ENCODE assay signal across 7 cellular contexts in genomic region chrX:48937065-48937907, GRCh38. TPM values are rescaled to one million over a fixed set of nuclear protein-coding genes. Genes with fewer than 3 reads are reported as not detected.
DNase-seq lines count a peak whose midpoint lies in the region; ATAC-seq, FAIRE-seq and TF ChIP-seq lines count a peak whose summit lies in the region.

No MANE protein-coding gene starts in this region.

- ATAC-seq in HG03280 (IDR thresholded peaks at IDR 0.05; ENCODE audit: unreplicated experiment): peak; percentile 60
- ATAC-seq in K562: peak; percentile 82
- peak; percentile 61 to 63 for ATAC-seq in naive B cell (ENCODE audit: low read depth in 2 of 2)

- intact Hi-C loops in K562 (cut with micrococcal nuclease) (loop anchor here (1.0 kb wide), 2 partner anchors 18 to 106 kb away; partner anchors contain the start of genes PIM2 and TFE3), transverse colon (cut with DNase I; ENCODE audit: low total_unique reads) (no loop called here)

- TF ChIP-seq EP300 in K562 (IDR thresholded peaks at IDR 0.05; ENCODE audit: low read length) (peak; percentile 80), transverse colon (IDR thresholded peaks at IDR 0.05; ENCODE audit: low read depth) (no peak)

- CTCF ChIA-PET in K562 (lab: Yijun Ruan, JAX; ENCODE audit: low intra/inter-chr PET ratio): interaction anchor here (1.6 kb wide), 1 partner anchor 21 kb away, joined by 4 read pairs; no protein-coding TSS in a partner anchor

- in situ Hi-C loops in K562 (cut with MboI): no loop called here
- in situ Hi-C loops in transverse colon (cut with MboI; ENCODE audit: low pct_ligation_motif_present in 1 of 4, low pct_unique_long_range_greater_than_20kb in 1 of 4, low sequenced_read_pairs in 3 of 4): no loop called here

- TF ChIP-seq POLR2A in K562 (conservative IDR thresholded peaks at IDR 0.05) (no peak), transverse colon (IDR thresholded peaks at IDR 0.05) (no peak)

- H3K9ac ChIP-seq in K562 (ENCODE audit: insufficient read depth in 1 of 2, low read depth in 2 of 2, low read length in 2 of 2): peak overlapping the region; percentile 70 to 79; a peak in 3 of 4 replicates

- H3K36me3 ChIP-seq in K562 (ENCODE audit: control insufficient read depth, insufficient read depth, low read length) (peaks cover 68% of the 10 kb centered on the region), transverse colon (no peaks in the 10 kb centered on the region)

- FAIRE-seq in K562 (lab: Jason Lieb, UNC): peak; percentile 78

- H3K9me3 Mint-ChIP-seq in naive B cell: peaks cover 0 to 3% (median 0%) of the 10 kb centered on the region in 7 donors

- no peaks in the 10 kb centered on the region for H3K27me3 Mint-ChIP-seq in naive B cell

- peak; percentile 55 to 74 (median 63) for TF ChIP-seq CTCF in K562 (IDR thresholded peaks at IDR 0.05 in 2 of 3, conservative IDR thresholded peaks at IDR 0.05 in 1 of 3; ENCODE audit: insufficient read depth in 2 of 3, low read depth in 1 of 3, low read length in 3 of 3)
- TF ChIP-seq CTCF in transverse colon (IDR thresholded peaks at IDR 0.05): no peak

- H3K4me3 ChIP-seq in K562 (no peak overlapping the region; the same call in 1 of the 2 replicates), transverse colon (no peak overlapping the region)

- H3K27me3 ChIP-seq in K562 (ENCODE audit: control insufficient read depth in 2 of 2, insufficient read depth in 2 of 2, low read length in 2 of 2): no peaks in the 10 kb centered on the region
- no peaks in the 10 kb centered on the region for H3K27me3 ChIP-seq in transverse colon

- no TSS peak for BruUV-seq in K562 (replicated peaks; lab: Mats Ljungman, UMichigan)

- H3K9me1 ChIP-seq in K562 (ENCODE audit: control insufficient read depth, insufficient read depth, low read length): no peaks in the 10 kb centered on the region

- POLR2A ChIA-PET in K562 (lab: Yijun Ruan, JAX): interaction anchor here (0.7 to 1.1 kb wide), 5 partner anchors 9 to 209 kb away, joined by 3 to 4 read pairs (median 3); no protein-coding TSS in a partner anchor

- H3K27ac Mint-ChIP-seq in naive B cell: peak overlapping the region; percentile 97 to 100 (median 100)

- peaks cover 78 to 95% (median 78%) of the 10 kb centered on the region in 3 donors for H3K4me1 Mint-ChIP-seq in naive B cell

- peak overlapping the region; percentile 70 for H3K4me2 ChIP-seq in K562 (ENCODE audit: insufficient read depth, low read length)

- peak overlapping the region; percentile 80 to 96 (median 84) for H3K4me3 Mint-ChIP-seq in naive B cell

- H3K4me1 ChIP-seq in K562 (replicated peaks in 1 of 2; ENCODE audit: control insufficient read depth in 2 of 2, insufficient read depth in 2 of 2, low read length in 2 of 2) (peaks cover 51 to 61% of the 10 kb centered on the region in 2 experiments), transverse colon (peaks cover 0 to 26% (median 1%) of the 10 kb centered on the region in 4 donors)

- no peak overlapping the region for H2AFZ ChIP-seq in K562 (ENCODE audit: low read depth, low read length)

- WGBS in K562 (ENCODE audit: insufficient coverage, low coverage, missing lambda C conversion rate): 1% methylated on average over 8 of the region's 9 CpGs
- 35% methylated on average over 9 of the region's 9 CpGs; no CpG with 5 or more reads in 1 of the 2 donors for WGBS in transverse colon (ENCODE audit: low coverage in 1 of 2), 2 donors

- DNase-seq in GM19240 (ENCODE audit: insufficient read length, low spot score) (peak; percentile 45), UCSD-AML1 (lab: John Stamatoyannopoulos, UW; ENCODE audit: unreplicated experiment) (peak; percentile 91), K562 (ENCODE audit: extremely low read depth in 1 of 4, low spot score in 3 of 4) (peak; percentile 62 to 93 (median 72)), naive B cell (peak; percentile 91), transverse colon (peak; percentile 84), NCI-H1694 treated with DMSO at 0.1 percent for 48 hours (lab: John Stamatoyannopoulos, UW) (no peak)

- H4K20me1 ChIP-seq in K562 (replicated peaks; ENCODE audit: control insufficient read depth, insufficient read depth, low read length): no peaks in the 10 kb centered on the region

- H3K79me2 ChIP-seq in K562 (ENCODE audit: control insufficient read depth, insufficient read depth, low read length): peaks cover 74% of the 10 kb centered on the region

- H3K27ac ChIP-seq in K562 (ENCODE audit: extremely low read depth, low read depth, low read length) (peak overlapping the region; percentile 91), transverse colon (peak overlapping the region; percentile 58 to 72 (median 60))

- TF ChIP-seq RAD21 in K562 (CRISPR knock-in tag; conservative IDR thresholded peaks at IDR 0.05 in 1 of 2, IDR thresholded peaks at IDR 0.05 in 1 of 2): peak; percentile 21 to 56; a peak in 3 of 4 replicates

- peaks cover 6 to 14% of the 10 kb centered on the region in 2 donors for H3K36me3 Mint-ChIP-seq in naive B cell

- no peaks in the 10 kb centered on the region for H3K9me3 ChIP-seq in K562 (replicated peaks; ENCODE audit: control insufficient read depth, insufficient read depth, low read depth, low read length)
- H3K9me3 ChIP-seq in transverse colon: no peaks in the 10 kb centered on the region

RNA-seq across cellular contexts. Expression of gene PIM2, which starts 18.5 kb away (rescaled TPM):
- 237 and 416 TPM in 2 replicates for total RNA-seq in K562 (2011; cell fraction: chromatin; rRNA removed; ENCODE audit: low replicate concordance)
- 275 and 304 TPM in 2 replicates for total RNA-seq in K562 (2011; cell fraction: nucleolus; rRNA removed)
- 289 and 300 TPM in 2 replicates for total RNA-seq in K562 (2011; cell fraction: nucleoplasm; rRNA removed)
- total RNA-seq in K562 (2014; rRNA removed) (110 and 140 TPM in 2 replicates), K562 (2014; rRNA removed; fragmentation: Illumina TruSeq; extraction: Trizol) (101 and 103 TPM in 2 replicates), K562 (2015; rRNA removed; fragmentation: Illumina TruSeq; extraction: Trizol) (104 and 108 TPM in 2 replicates), K562 (2021) (138 and 147 TPM in 2 replicates), transverse colon (10 to 100 TPM in 3 of 4 donors, not detected in 1; 11.2 to 50.7 (median 20.6) TPM)
- polyA plus RNA-seq in K562 (2011; rRNA removed) (161 and 197 TPM in 2 replicates), K562 (2014; fragmentation: Illumina TruSeq; extraction: Trizol) (187 and 191 TPM in 2 replicates), K562 (2014; fragmentation: Nextera tagmentation; extraction: Ambion mirVana) (10 to 100 TPM; 67.6 to 91.4 TPM), K562 (2014; rRNA removed) (101 and 102 TPM in 2 replicates), naive B cell (ENCODE audit: low read depth in 6 of 6) (100 to 1,000 TPM; 202 to 489 (median 254) TPM)
- polyA plus RNA-seq in K562 (2011; cell fraction: cytosol; rRNA removed): 177 and 205 TPM in 2 replicates
- polyA plus RNA-seq in K562 (2011; cell fraction: nucleus; rRNA removed): 230 and 303 TPM in 2 replicates
- polyA plus RNA-seq in K562 (2012): 122 and 192 TPM in 2 replicates
- 101 and 109 TPM in 2 replicates for polyA minus RNA-seq in K562 (2011; rRNA and poly(A)+ RNA removed)
- polyA minus RNA-seq in K562 (2011; cell fraction: cytosol; rRNA and poly(A)+ RNA removed): 72.5 and 90.1 TPM in 2 replicates
- 79.4 and 90.6 TPM in 2 replicates for polyA minus RNA-seq in K562 (2011; cell fraction: nucleus; rRNA and poly(A)+ RNA removed)

RNA-seq across cellular contexts. Expression of gene OTUD5, which starts 20.1 kb away (rescaled TPM):
- 120 and 216 TPM in 2 replicates for total RNA-seq in K562 (2011; cell fraction: chromatin; rRNA removed; ENCODE audit: low replicate concordance)
- total RNA-seq in K562 (2011; cell fraction: nucleolus; rRNA removed): 104 TPM in 2 replicates
- total RNA-seq in K562 (2011; cell fraction: nucleoplasm; rRNA removed): 75.4 and 94.3 TPM in 2 replicates
- total RNA-seq in K562 (2014; rRNA removed) (59.0 and 62.6 TPM in 2 replicates), K562 (2014; rRNA removed; fragmentation: Illumina TruSeq; extraction: Trizol) (34.1 and 37.5 TPM in 2 replicates), K562 (2015; rRNA removed; fragmentation: Illumina TruSeq; extraction: Trizol) (38.3 and 38.7 TPM in 2 replicates), K562 (2021) (87.0 and 93.0 TPM in 2 replicates), transverse colon (10 to 100 TPM; 39.4 to 96.9 (median 40.6) TPM)
- polyA plus RNA-seq in K562 (2011; rRNA removed) (97.4 and 102 TPM in 2 replicates), K562 (2014; fragmentation: Illumina TruSeq; extraction: Trizol) (86.9 and 99.8 TPM in 2 replicates), K562 (2014; fragmentation: Nextera tagmentation; extraction: Ambion mirVana) (1 to 10 TPM; 3.6 to 5.5 TPM), K562 (2014; rRNA removed) (80.4 and 87.7 TPM in 2 replicates), naive B cell (ENCODE audit: low read depth in 6 of 6) (10 to 100 TPM; 27.6 to 53.2 (median 39.1) TPM)
- 65.4 and 83.9 TPM in 2 replicates for polyA plus RNA-seq in K562 (2011; cell fraction: cytosol; rRNA removed)
- 206 and 253 TPM in 2 replicates for polyA plus RNA-seq in K562 (2011; cell fraction: nucleus; rRNA removed)
- polyA plus RNA-seq in K562 (2012): 78.2 and 87.9 TPM in 2 replicates
- polyA minus RNA-seq in K562 (2011; rRNA and poly(A)+ RNA removed): 73.1 and 111 TPM in 2 replicates
- polyA minus RNA-seq in K562 (2011; cell fraction: cytosol; rRNA and poly(A)+ RNA removed): 52.2 and 59.6 TPM in 2 replicates
- 25.6 and 31.1 TPM in 2 replicates for polyA minus RNA-seq in K562 (2011; cell fraction: nucleus; rRNA and poly(A)+ RNA removed)

RNA-seq across cellular contexts. Expression of gene SLC35A2, which starts 25.8 kb away (rescaled TPM):
- 43.4 and 77.8 TPM in 2 replicates for total RNA-seq in K562 (2011; cell fraction: chromatin; rRNA removed; ENCODE audit: low replicate concordance)
- total RNA-seq in K562 (2011; cell fraction: nucleolus; rRNA removed): 85.0 and 85.7 TPM in 2 replicates
- 78.3 and 79.2 TPM in 2 replicates for total RNA-seq in K562 (2011; cell fraction: nucleoplasm; rRNA removed)
- 18.0 and 22.3 TPM in 2 replicates for total RNA-seq in K562 (2014; rRNA removed)
- total RNA-seq in K562 (2014; rRNA removed; fragmentation: Illumina TruSeq; extraction: Trizol): 19.6 and 19.8 TPM in 2 replicates
- total RNA-seq in K562 (2015; rRNA removed; fragmentation: Illumina TruSeq; extraction: Trizol): 19.2 and 20.0 TPM in 2 replicates
- 32.3 and 38.9 TPM in 2 replicates for total RNA-seq in K562 (2021)
- polyA plus RNA-seq in K562 (2011; rRNA removed): 37.4 and 59.3 TPM in 2 replicates
- polyA plus RNA-seq in K562 (2011; cell fraction: cytosol; rRNA removed): 99.1 and 114 TPM in 2 replicates
- polyA plus RNA-seq in K562 (2011; cell fraction: nucleus; rRNA removed): 79.9 and 86.5 TPM in 2 replicates
- 27.7 and 32.6 TPM in 2 replicates for polyA plus RNA-seq in K562 (2012)
- 37.6 and 42.6 TPM in 2 replicates for polyA plus RNA-seq in K562 (2014; fragmentation: Illumina TruSeq; extraction: Trizol)
- polyA plus RNA-seq in K562 (2014; fragmentation: Nextera tagmentation; extraction: Ambion mirVana): 1 to 10 TPM; 3.3 to 5.2 TPM
- polyA plus RNA-seq in K562 (2014; rRNA removed): 32.3 and 36.5 TPM in 2 replicates
- 32.1 and 45.8 TPM in 2 replicates for polyA minus RNA-seq in K562 (2011; rRNA and poly(A)+ RNA removed)
- polyA minus RNA-seq in K562 (2011; cell fraction: cytosol; rRNA and poly(A)+ RNA removed): 25.4 and 31.9 TPM in 2 replicates
- polyA minus RNA-seq in K562 (2011; cell fraction: nucleus; rRNA and poly(A)+ RNA removed): 12.7 and 17.7 TPM in 2 replicates
- 10 to 100 TPM in 3 of 6 donors, 1 to 10 TPM in 3; 8.5 to 11.6 (median 10.0) TPM for polyA plus RNA-seq in naive B cell (ENCODE audit: low read depth in 6 of 6)
- total RNA-seq in transverse colon: 10 to 100 TPM; 29.5 to 48.3 (median 33.8) TPM

RNA-seq across cellular contexts. Expression of gene KCND1, which starts 34.4 kb away (rescaled TPM):
- total RNA-seq in K562 (2011; cell fraction: chromatin; rRNA removed; ENCODE audit: low replicate concordance): 6.1 and 10.2 TPM in 2 replicates
- total RNA-seq in K562 (2011; cell fraction: nucleolus; rRNA removed): 3.3 and 3.7 TPM in 2 replicates
- total RNA-seq in K562 (2011; cell fraction: nucleoplasm; rRNA removed): 4.0 and 5.6 TPM in 2 replicates
- 0.20 TPM in 1 of 2 replicates, not detected in the other for total RNA-seq in K562 (2014; rRNA removed)
- 0.16 and 0.22 TPM in 2 replicates for total RNA-seq in K562 (2014; rRNA removed; fragmentation: Illumina TruSeq; extraction: Trizol)
- 0.19 and 0.36 TPM in 2 replicates for total RNA-seq in K562 (2015; rRNA removed; fragmentation: Illumina TruSeq; extraction: Trizol)
- total RNA-seq in K562 (2021): 0.75 and 0.83 TPM in 2 replicates
- polyA plus RNA-seq in K562 (2011; rRNA removed): 0.42 and 0.72 TPM in 2 replicates
- polyA plus RNA-seq in K562 (2011; cell fraction: cytosol; rRNA removed): 0.31 and 0.49 TPM in 2 replicates
- polyA plus RNA-seq in K562 (2011; cell fraction: nucleus; rRNA removed): 5.4 and 6.7 TPM in 2 replicates
- 0.76 and 3.4 TPM in 2 replicates for polyA plus RNA-seq in K562 (2012)
- 0.78 and 0.83 TPM in 2 replicates for polyA plus RNA-seq in K562 (2014; fragmentation: Illumina TruSeq; extraction: Trizol)
- under 1 TPM; 0.06 to 0.14 TPM for polyA plus RNA-seq in K562 (2014; fragmentation: Nextera tagmentation; extraction: Ambion mirVana)
- 0.39 and 0.60 TPM in 2 replicates for polyA plus RNA-seq in K562 (2014; rRNA removed)
- 0.32 and 0.51 TPM in 2 replicates for polyA minus RNA-seq in K562 (2011; rRNA and poly(A)+ RNA removed)
- 0.48 TPM in 1 of 2 replicates, not detected in the other for polyA minus RNA-seq in K562 (2011; cell fraction: cytosol; rRNA and poly(A)+ RNA removed)
- polyA minus RNA-seq in K562 (2011; cell fraction: nucleus; rRNA and poly(A)+ RNA removed): 0.67 and 1.00 TPM in 2 replicates
- polyA plus RNA-seq in naive B cell (ENCODE audit: low read depth in 6 of 6): 1 to 10 TPM in 1 of 6 donors, under 1 TPM in 2, not detected in 3; 0.12 to 2.0 (median 0.18) TPM
- under 1 TPM in 2 of 4 donors, not detected in 2; 0.95 to 0.96 TPM for total RNA-seq in transverse colon

RNA-seq across cellular contexts. Expression of gene PQBP1, which starts 39.6 kb away (rescaled TPM):
- 76.7 and 135 TPM in 2 replicates for total RNA-seq in K562 (2011; cell fraction: chromatin; rRNA removed; ENCODE audit: low replicate concordance)
- total RNA-seq in K562 (2011; cell fraction: nucleolus; rRNA removed): 111 and 112 TPM in 2 replicates
- total RNA-seq in K562 (2011; cell fraction: nucleoplasm; rRNA removed): 85.1 and 93.2 TPM in 2 replicates
- total RNA-seq in K562 (2014; rRNA removed): 255 and 262 TPM in 2 replicates
- total RNA-seq in K562 (2014; rRNA removed; fragmentation: Illumina TruSeq; extraction: Trizol): 64.7 and 75.4 TPM in 2 replicates
- total RNA-seq in K562 (2015; rRNA removed; fragmentation: Illumina TruSeq; extraction: Trizol): 112 and 113 TPM in 2 replicates
- 182 and 197 TPM in 2 replicates for total RNA-seq in K562 (2021)
- 72.8 and 81.5 TPM in 2 replicates for polyA plus RNA-seq in K562 (2011; rRNA removed)
- 93.1 and 155 TPM in 2 replicates for polyA plus RNA-seq in K562 (2011; cell fraction: cytosol; rRNA removed)
- 195 and 239 TPM in 2 replicates for polyA plus RNA-seq in K562 (2011; cell fraction: nucleus; rRNA removed)
- polyA plus RNA-seq in K562 (2012): 178 and 226 TPM in 2 replicates
- 227 and 228 TPM in 2 replicates for polyA plus RNA-seq in K562 (2014; fragmentation: Illumina TruSeq; extraction: Trizol)
- 10 to 100 TPM; 41.3 to 77.0 TPM for polyA plus RNA-seq in K562 (2014; fragmentation: Nextera tagmentation; extraction: Ambion mirVana)
- polyA plus RNA-seq in K562 (2014; rRNA removed): 172 and 186 TPM in 2 replicates
- 50.6 and 77.1 TPM in 2 replicates for polyA minus RNA-seq in K562 (2011; rRNA and poly(A)+ RNA removed)
- 89.3 and 96.8 TPM in 2 replicates for polyA minus RNA-seq in K562 (2011; cell fraction: cytosol; rRNA and poly(A)+ RNA removed)
- polyA minus RNA-seq in K562 (2011; cell fraction: nucleus; rRNA and poly(A)+ RNA removed): 30.7 and 37.7 TPM in 2 replicates
- polyA plus RNA-seq in naive B cell (ENCODE audit: low read depth in 6 of 6): 100 to 1,000 TPM in 1 of 6 donors, 10 to 100 TPM in 5; 56.8 to 101 (median 83.6) TPM
- 10 to 100 TPM; 21.7 to 92.3 (median 63.8) TPM for total RNA-seq in transverse colon

Comparison
In these comparisons a context has a peak if more than half of its experiments do, and no peak if none do; other contexts are left out.
1. CTCF ChIP-seq: peak in K562 (3 of 3); none in transverse colon (0 of 5).
2. Peak in every context shown above with its lines, with median percentiles within 50 percentile points of each other: ATAC-seq.